ENCODE assay signal across 8 cellular contexts in the genomic region with DNA sequence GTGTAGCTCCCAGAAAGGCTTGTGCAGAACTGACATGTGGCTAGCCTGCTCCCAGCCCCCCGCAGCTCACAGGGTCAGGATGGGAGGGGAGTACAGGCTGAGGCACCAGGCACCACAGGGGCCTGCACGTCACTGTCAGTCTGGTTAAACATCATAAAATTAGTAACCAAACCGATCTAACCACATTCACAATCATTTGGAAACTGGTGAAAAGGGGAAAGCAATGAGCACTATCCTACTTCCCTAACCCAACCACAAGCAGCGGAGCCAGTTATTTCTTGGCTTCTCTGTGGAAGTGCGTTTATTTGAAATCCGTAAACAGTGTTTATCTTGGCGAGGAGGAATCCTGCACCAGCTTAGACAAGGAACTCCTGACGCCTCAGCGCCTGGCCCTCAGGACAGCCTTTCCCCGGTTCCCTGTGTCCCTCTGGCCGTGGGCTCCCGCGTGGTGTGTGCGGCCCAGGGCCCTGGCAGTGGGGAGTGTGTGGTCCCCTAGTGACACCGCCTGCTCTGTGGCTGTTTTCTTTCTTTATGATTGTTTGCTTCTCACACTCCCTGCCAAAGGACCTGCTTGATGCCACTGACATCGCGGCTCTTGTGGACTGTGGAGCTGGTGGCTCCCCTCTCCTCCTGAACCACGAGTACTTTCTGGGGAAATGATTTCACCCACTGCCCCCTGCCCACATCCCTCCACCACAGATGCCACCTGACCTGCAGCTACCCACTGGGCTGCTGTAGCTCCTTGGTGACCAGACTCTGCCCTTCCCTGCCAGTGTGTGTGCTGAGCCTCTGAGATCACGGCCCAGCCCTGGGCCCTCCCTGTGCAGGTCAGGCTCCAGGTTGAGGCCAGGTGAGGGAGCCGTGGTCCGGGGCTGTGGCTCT. TPM values are rescaled to one million over a fixed set of nuclear protein-coding genes. Genes with fewer than 3 reads are reported as not detected.
A peak's percentile ranks its signal among the peaks of the same experiment; 100 is the strongest.
DNase-seq lines count a peak whose midpoint lies in the region; ATAC-seq and TF ChIP-seq lines count a peak whose summit lies in the region.

No MANE protein-coding gene starts in this region.

- no peak overlapping the region for H3K4me2 ChIP-seq in MM.1S (ENCODE audit: low read depth, low read length)

- no peak overlapping the region for H3K4me3 ChIP-seq in MM.1S (ENCODE audit: low read length)

- 0 out of 2 replicates have a peak, but pooled peaks cover 2% of the 10 kb centered on the region for H3K79me2 ChIP-seq in MM.1S (ENCODE audit: low read length)

- TF ChIP-seq CTCF in osteocyte (IDR thresholded peaks at IDR 0.05) (no peak), MM.1S (IDR thresholded peaks at IDR 0.05; ENCODE audit: low read length) (no peak)

- H3K4me1 Mint-ChIP-seq in osteocyte (ENCODE audit: unreplicated experiment), result peaks cover 11% of the 10 kb centered on the region

- no peaks in the 10 kb centered on the region for H3K36me3 ChIP-seq in MM.1S (replicated peaks; ENCODE audit: insufficient read depth, low read length)

- no peaks in the 10 kb centered on the region for H4K20me1 ChIP-seq in MM.1S (ENCODE audit: insufficient read depth, low read length)

- no peaks in the 10 kb centered on the region for H3K9me3 Mint-ChIP-seq in osteocyte (ENCODE audit: unreplicated experiment)

- no peak overlapping the region for H3K9ac ChIP-seq in MM.1S (ENCODE audit: low read length)

- H3K4me3 Mint-ChIP-seq in osteocyte (ENCODE audit: unreplicated experiment), result peak overlapping the region; percentile 47

- H2AFZ ChIP-seq in MM.1S (ENCODE audit: low read length), result no peak overlapping the region

- DNase-seq in ACHN, result peak; percentile 85
- DNase-seq in SIG-M5 treated with dmso at 0.1 percent for 504 hours (lab: John Stamatoyannopoulos, UW; ENCODE audit: unreplicated experiment), result peak; percentile 97
- peak; percentile 84 for DNase-seq in fibroblast of gingiva (ENCODE audit: low read depth)
- DNase-seq in osteocyte (ENCODE audit: extremely low spot score, unreplicated experiment), result no peak
- DNase-seq in MM.1S, result no peak

- ATAC-seq in GM18502 (IDR thresholded peaks at IDR 0.05; ENCODE audit: poor library complexity, unreplicated experiment) (peak; percentile 42), HG02938 (IDR thresholded peaks at IDR 0.05; ENCODE audit: unreplicated experiment) (peak; percentile 34), HG03045 (IDR thresholded peaks at IDR 0.05; ENCODE audit: unreplicated experiment) (no peak)

- no peaks in the 10 kb centered on the region for H3K27me3 Mint-ChIP-seq in osteocyte (ENCODE audit: unreplicated experiment)

- no peaks in the 10 kb centered on the region for H3K9me3 ChIP-seq in MM.1S (replicated peaks; ENCODE audit: insufficient read depth, low read length)

- no peak overlapping the region for H3K27ac Mint-ChIP-seq in osteocyte (ENCODE audit: unreplicated experiment)

- H3K27ac ChIP-seq in MM.1S (ENCODE audit: low read length), result no peak overlapping the region

- H3K27me3 ChIP-seq in MM.1S (replicated peaks; ENCODE audit: insufficient read depth, low read length), result no peaks in the 10 kb centered on the region

- in situ Hi-C loops in ACHN (cut with HindIII; ENCODE audit: low pct_ligation_motif_present, low pct_unique_long_range_greater_than_20kb, low sequenced_read_pairs), result no loop called here

- H3K9me2 ChIP-seq in MM.1S (replicated peaks; ENCODE audit: insufficient read depth, low read length), result no peaks in the 10 kb centered on the region

- no peaks in the 10 kb centered on the region for H3K36me3 Mint-ChIP-seq in osteocyte (ENCODE audit: unreplicated experiment)

- peaks cover 16% of the 10 kb centered on the region for H3K4me1 ChIP-seq in MM.1S (ENCODE audit: low read length)

- peaks cover 12% of the 10 kb centered on the region for H3F3A ChIP-seq in MM.1S (ENCODE audit: insufficient read depth, low read length)

RNA-seq across cellular contexts. Expression of gene INPP5A, which starts 38.0 kb away (rescaled TPM):
- 35.0 and 36.4 TPM in 2 replicates for total RNA-seq in osteocyte

Comparison
In these comparisons a context has a peak if more than half of its experiments do, and no peak if none do; other contexts are left out.
1. DNase-seq: peak in ACHN (single experiment), SIG-M5 treated with dmso at 0.1 percent for 504 hours (single experiment) and fibroblast of gingiva (single experiment); none in osteocyte (single experiment) and MM.1S (single experiment).